Comparison of ENCODE assay signal across 8 cellular contexts in genomic region chr1:28056129-28056925, GRCh38. TPM values are rescaled to one million over a fixed set of nuclear protein-coding genes. Genes with fewer than 3 reads are reported as not detected.
A peak's percentile ranks its signal among the peaks of the same experiment; 100 is the strongest.
DNase-seq lines count a peak whose midpoint lies in the region; ATAC-seq and TF ChIP-seq lines count a peak whose summit lies in the region.

No MANE protein-coding gene starts in this region.

- peak; percentile 62 for DNase-seq in NCI-H2029 (lab: John Stamatoyannopoulos, UW)
- peak; percentile 57 for DNase-seq in activated CD8-positive, alpha-beta memory T cell treated with anti-CD3 and anti-CD28 coated beads, Interleukin-2, amount 50 U/mL, for 4 hours
- no peak for DNase-seq in AG08395 (ENCODE audit: low spot score)
- DNase-seq in psoas muscle, result no peak

- H3K4me1 ChIP-seq in neutrophil (ENCODE audit: control insufficient read depth in 1 of 2, insufficient read depth in 1 of 2, low read depth in 1 of 2, low read length in 1 of 2) (peaks cover 8 to 14% of the 10 kb centered on the region in 2 experiments), psoas muscle (peaks cover 17% of the 10 kb centered on the region)

- peak; percentile 54 for ATAC-seq in GM19438 (IDR thresholded peaks at IDR 0.05; ENCODE audit: low read depth, unreplicated experiment)
- no peak for ATAC-seq in HG03025 (IDR thresholded peaks at IDR 0.05; ENCODE audit: low FRiP score, unreplicated experiment)
- ATAC-seq in GM19397 (IDR thresholded peaks at IDR 0.05; ENCODE audit: unreplicated experiment), result no peak
- no peak for ATAC-seq in psoas muscle

- intact Hi-C loops in psoas muscle (cut with DNase I), result no loop called here

- peak overlapping the region; percentile 54 for H3K27ac ChIP-seq in neutrophil
- H3K27ac ChIP-seq in psoas muscle, result no peak overlapping the region

- TF ChIP-seq CTCF in neutrophil (IDR thresholded peaks at IDR 0.05) (no peak), psoas muscle (IDR thresholded peaks at IDR 0.05) (no peak)

- no peaks in the 10 kb centered on the region for H3K9me3 ChIP-seq in neutrophil
- H3K9me3 ChIP-seq in psoas muscle, result no peaks in the 10 kb centered on the region

- H3K36me3 ChIP-seq in neutrophil (no peaks in the 10 kb centered on the region), psoas muscle (ENCODE audit: insufficient read depth in 1 of 2, low read depth in 1 of 2) (peaks cover 0 to 11% of the 10 kb centered on the region in 2 donors)

- H3K4me3 ChIP-seq in neutrophil (ENCODE audit: low read depth in 1 of 2, low read length in 1 of 2) (no peak overlapping the region), psoas muscle (no peak overlapping the region)

- H3K27me3 ChIP-seq in neutrophil, result no peaks in the 10 kb centered on the region
- H3K27me3 ChIP-seq in psoas muscle (ENCODE audit: insufficient read depth in 3 of 3, low read length in 2 of 3), result no peaks in the 10 kb centered on the region

- WGBS in psoas muscle, 3 donors, result 65 to 75% (median 68%) methylated on average over 4 of the region's 4 CpGs

RNA-seq across cellular contexts. Expression of gene EYA3, which starts 32.1 kb away (rescaled TPM):
- 10 to 100 TPM; 13.1 to 15.3 (median 14.0) TPM for total RNA-seq in psoas muscle
- 10 to 100 TPM in 1 of 3 donors, 1 to 10 TPM in 2; 3.6 to 10.8 (median 5.1) TPM for polyA plus RNA-seq in psoas muscle

Comparison
In these comparisons a context has a peak if more than half of its experiments do, and no peak if none do; other contexts are left out.
1. DNase-seq: peak in NCI-H2029 (single experiment) and activated CD8-positive, alpha-beta memory T cell treated with anti-CD3 and anti-CD28 coated beads, Interleukin-2, amount 50 U/mL, for 4 hours (single experiment); none in AG08395 (single experiment) and psoas muscle (0 of 2).